In the genomic region with DNA sequence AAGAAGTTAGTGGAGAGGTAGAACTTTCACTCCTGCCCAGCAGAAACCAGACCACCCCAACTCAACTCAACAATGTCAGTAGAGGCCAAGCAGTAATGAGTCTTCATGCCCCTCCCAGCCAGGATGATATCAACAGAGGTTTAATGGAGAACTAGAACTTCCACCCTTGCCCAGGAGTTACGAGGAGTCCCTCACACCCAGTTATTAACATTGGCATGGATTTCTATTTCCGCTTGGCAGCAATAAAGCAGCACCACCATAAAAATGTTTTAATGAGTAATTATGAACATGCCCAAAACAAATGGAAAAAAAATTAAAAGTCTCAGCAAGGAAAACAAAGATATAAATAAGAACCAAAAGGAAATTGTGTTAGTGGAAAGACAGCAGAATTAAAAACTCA, we compare ENCODE assay signal across 24 cellular contexts.
"Had no signal": no experiment of that assay in that cellular context is flagged by ENCODE, and none has a peak within 500 bp of the region (broad histone marks: within the 10 kb centered on the region; RNA-seq: fewer than 3 reads in every experiment).

No MANE protein-coding gene starts in this region.

- H3K4me1 ChIP-seq: neural progenitor cell, parathyroid adenoma, psoas muscle, right lobe of liver, stomach, tibial nerve, upper lobe of left lung, vagina had no signal

- H3K27me3 ChIP-seq: neural progenitor cell, ovary, right lobe of liver, sigmoid colon, stomach, thyroid gland, tibial nerve, upper lobe of left lung, vagina had no signal

- H3K79me2 ChIP-seq: parathyroid adenoma had no signal

- DNase-seq: occipital lobe; ovary; posterior cingulate gyrus; psoas muscle; right cardiac atrium; right lobe of liver; sigmoid colon; small intestine; stimulated activated CD4-positive, alpha-beta T cell treated with anti-CD3 and anti-CD28 coated beads, Interleukin-15, amount 100 ng/mL, for 24 hours; stimulated activated CD4-positive, alpha-beta T cell treated with anti-CD3 and anti-CD28 coated beads, Interleukin-2, amount 100 ng/mL, for 24 hours; stimulated activated CD4-positive, alpha-beta T cell treated with anti-CD3 and anti-CD28 coated beads, Interleukin-2, amount 100 ng/mL, for 48 hours; stimulated activated CD4-positive, alpha-beta T cell treated with anti-CD3 and anti-CD28 coated beads, Interleukin-4, amount 100 ng/mL, for 24 hours; stimulated activated naive B cell treated with anti-CD40 and anti-IgM and Interleukin-4, amounts not matched to agents 10 μg/mL and 1 μg/mL and 100 μg/mL, for 72 hours; stimulated activated naive CD4-positive, alpha-beta T cell treated with Interleukin-2 at 50 U/mL for 16 hours; stomach; thyroid gland; trophoblast cell; upper lobe of left lung had no signal

- H3K9ac ChIP-seq: neural progenitor cell, parathyroid adenoma had no signal

- H3K4me2 ChIP-seq: neural progenitor cell had no signal

- H2AFZ ChIP-seq: neural progenitor cell, parathyroid adenoma had no signal

- H3K9me3 ChIP-seq: ovary, psoas muscle, right lobe of liver, thyroid gland had no signal

- H3K4me3 ChIP-seq: neural progenitor cell, ovary, psoas muscle, right lobe of liver, sigmoid colon, stomach, thoracic aorta, thyroid gland, tibial nerve, upper lobe of left lung, vagina had no signal

- H3K27ac ChIP-seq: neural progenitor cell, ovary, parathyroid adenoma, psoas muscle, right lobe of liver, sigmoid colon, stomach, thoracic aorta, thyroid gland, tibial nerve, upper lobe of left lung, vagina had no signal

- H3K36me3 ChIP-seq: neural progenitor cell, ovary, right lobe of liver, sigmoid colon, stomach, thoracic aorta, thyroid gland, tibial nerve, upper lobe of left lung, vagina had no signal

- ATAC-seq: psoas muscle; right cardiac atrium; right lobe of liver; stimulated activated effector memory CD8-positive, alpha-beta T cell treated with anti-CD3 and anti-CD28 coated beads, Interleukin-12 subunit alpha, Interleukin-12 subunit beta, amount 100 ng/mL, for 72 hours; stimulated activated naive B cell treated with anti-CD40 and anti-IgM and Interleukin-4, amounts not matched to agents 10 μg/mL and 1 μg/mL and 100 μg/mL, for 72 hours had no signal
